ENCODE assay signal across 9 cellular contexts in genomic region chr7:102466097-102466496, GRCh38. TPM values are rescaled to one million over a fixed set of nuclear protein-coding genes. Genes with fewer than 3 reads are reported as not detected.
DNase-seq lines count a peak whose midpoint lies in the region; ATAC-seq and TF ChIP-seq lines count a peak whose summit lies in the region.
"Had no signal": no experiment of that assay in that cellular context is flagged by ENCODE, and none has a peak within 500 bp of the region (broad histone marks: within the 10 kb centered on the region; RNA-seq: fewer than 3 reads in every experiment).

No MANE protein-coding gene starts in this region.

- in situ Hi-C loops in HAP-1 (cut with MboI; ENCODE audit: low sequenced_read_pairs) = no loop called here

- TF ChIP-seq POLR2A in adrenal gland (IDR thresholded peaks at IDR 0.05) = no peak

- H3K36me3 ChIP-seq in ACC112 (ENCODE audit: insufficient read depth, low read length) = no peaks in the 10 kb centered on the region
- peaks cover 6% of the 10 kb centered on the region for H3K36me3 ChIP-seq in HAP-1 (replicated peaks)
- H3K36me3 ChIP-seq in adipocyte (ENCODE audit: control insufficient read depth, insufficient read depth, low read length, severe bottlenecking) = no peaks in the 10 kb centered on the region
- H3K36me3 ChIP-seq in adrenal gland (replicated peaks in 1 of 2) = no peaks in the 10 kb centered on the region

- ATAC-seq in HG02798 (IDR thresholded peaks at IDR 0.05; ENCODE audit: poor library complexity, unreplicated experiment) = no peak

- H3K27me3 Mint-ChIP-seq in mesothelial cell of epicardium (ENCODE audit: low read depth) = no peaks in the 10 kb centered on the region

- H3K27me3 ChIP-seq in ACC112 (ENCODE audit: insufficient read depth, low read length) (no peaks in the 10 kb centered on the region), HAP-1 (ENCODE audit: low read depth) (no peaks in the 10 kb centered on the region), adipocyte (replicated peaks; ENCODE audit: control insufficient read depth, insufficient read depth, low read length) (no peaks in the 10 kb centered on the region), adrenal gland (no peaks in the 10 kb centered on the region)

- H3K27ac ChIP-seq in ACC112 (ENCODE audit: low read depth, low read length) = no peak overlapping the region
- H3K27ac ChIP-seq in adrenal gland = no peak overlapping the region

- H3K4me1 ChIP-seq in ACC112 (ENCODE audit: control insufficient read depth, insufficient read depth, low read length, unreplicated experiment) (peaks cover 6% of the 10 kb centered on the region), HAP-1 (peaks cover 8% of the 10 kb centered on the region), adipocyte (ENCODE audit: control insufficient read depth, insufficient read depth, low read length) (peaks cover 16% of the 10 kb centered on the region), adrenal gland (replicated peaks in 1 of 2) (peaks cover 27 to 33% of the 10 kb centered on the region in 2 donors)

- no peak overlapping the region for H3K27ac Mint-ChIP-seq in mesothelial cell of epicardium

- H3K9me3 Mint-ChIP-seq in mesothelial cell of epicardium = no peaks in the 10 kb centered on the region

- peaks cover 19% of the 10 kb centered on the region for H3K4me1 Mint-ChIP-seq in mesothelial cell of epicardium

- H3K79me2 ChIP-seq in ACC112 (ENCODE audit: control insufficient read depth, insufficient read depth, low read length, unreplicated experiment) = peaks cover 10% of the 10 kb centered on the region

- 92 to 96% (median 94%) methylated on average over 7 of the region's 7 CpGs for WGBS in adrenal gland, 4 donors

- H2AFZ ChIP-seq in ACC112 (ENCODE audit: low read length, unreplicated experiment) = no peak overlapping the region

- H3K36me3 Mint-ChIP-seq in mesothelial cell of epicardium = no peaks in the 10 kb centered on the region

- intact Hi-C loops in adrenal gland (cut with DNase I) = loop anchor here in 1 of 2 donors (10.0 kb wide), 1 partner anchor 51 kb away; no protein-coding TSS in a partner anchor

- no peak for DNase-seq in HAP-1 (ENCODE audit: low spot score in 2 of 2)
- no peak for DNase-seq in adipocyte (ENCODE audit: low read depth)
- DNase-seq in mesothelial cell of epicardium (ENCODE audit: low spot score in 2 of 2, unreplicated experiment in 2 of 2) = no peak
- DNase-seq in kidney glomerular epithelial cell (lab: John Stamatoyannopoulos, UW) = no peak
- DNase-seq in SK-N-DZ (ENCODE audit: low spot score) = no peak
- no peak for DNase-seq in adrenal gland
- DNase-seq: NCI-H510A treated with DMSO at 0.1 percent for 48 hours had no signal

- H3K9me3 ChIP-seq in HAP-1 (no peaks in the 10 kb centered on the region), adipocyte (ENCODE audit: control insufficient read depth, low read length) (no peaks in the 10 kb centered on the region), adrenal gland (replicated peaks in 1 of 3) (no peaks in the 10 kb centered on the region)

- peak overlapping the region; percentile 96 for H3K4me3 ChIP-seq in ACC112 (ENCODE audit: low read depth, low read length)
- H3K4me3 ChIP-seq in HAP-1 = peak overlapping the region; percentile 100
- H3K4me3 ChIP-seq in adipocyte (ENCODE audit: low read length) = peak overlapping the region; percentile 100
- H3K4me3 ChIP-seq in adrenal gland = no peak overlapping the region

- no peak for TF ChIP-seq CTCF in mesothelial cell of epicardium (IDR thresholded peaks at IDR 0.05; ENCODE audit: unreplicated experiment)
- TF ChIP-seq CTCF in adrenal gland (IDR thresholded peaks at IDR 0.05) = no peak

- H3K4me3 Mint-ChIP-seq in mesothelial cell of epicardium = peak overlapping the region; percentile 96

- peak overlapping the region; percentile 100 for H3K9ac ChIP-seq in adipocyte (ENCODE audit: low read length)

RNA-seq across cellular contexts. Expression of gene LRWD1, which starts 1.3 kb away (rescaled TPM):
- 19.2 to 21.1 TPM (median 19.2 TPM) in 3 replicates for total RNA-seq in mesothelial cell of epicardium
- 67.9 and 78.4 TPM in 2 replicates for polyA plus RNA-seq in SK-N-DZ (2014; cell fraction: cytosol; rRNA removed)
- polyA plus RNA-seq in SK-N-DZ (2014; cell fraction: nucleus; rRNA removed) = 91.6 and 102 TPM in 2 replicates
- 10 to 100 TPM; 13.0 to 48.9 (median 25.1) TPM for total RNA-seq in adrenal gland
- 10 to 100 TPM in 2 of 3 donors, 1 to 10 TPM in 1; 7.3 to 24.5 (median 22.9) TPM for polyA plus RNA-seq in adrenal gland

RNA-seq across cellular contexts. Expression of gene ALKBH4, which starts 1.4 kb away (rescaled TPM):
- total RNA-seq in mesothelial cell of epicardium = 14.9 to 19.4 TPM (median 18.6 TPM) in 3 replicates
- polyA plus RNA-seq in SK-N-DZ (2014; cell fraction: cytosol; rRNA removed) = 29.0 and 33.8 TPM in 2 replicates
- 5.2 and 8.3 TPM in 2 replicates for polyA plus RNA-seq in SK-N-DZ (2014; cell fraction: nucleus; rRNA removed)
- 10 to 100 TPM; 12.1 to 37.4 (median 12.8) TPM for total RNA-seq in adrenal gland
- 1 to 10 TPM; 6.0 to 9.2 (median 9.1) TPM for polyA plus RNA-seq in adrenal gland

RNA-seq across cellular contexts. Expression of gene POLR2J, which starts 12.6 kb away (rescaled TPM):
- 37.1 to 40.3 TPM (median 37.9 TPM) in 3 replicates for total RNA-seq in mesothelial cell of epicardium
- 25.8 and 35.4 TPM in 2 replicates for polyA plus RNA-seq in SK-N-DZ (2014; cell fraction: cytosol; rRNA removed)
- 26.2 and 33.6 TPM in 2 replicates for polyA plus RNA-seq in SK-N-DZ (2014; cell fraction: nucleus; rRNA removed)
- 10 to 100 TPM; 15.0 to 63.5 (median 52.5) TPM for total RNA-seq in adrenal gland
- 100 to 1,000 TPM in 2 of 3 donors, 10 to 100 TPM in 1; 75.8 to 295 (median 172) TPM for polyA plus RNA-seq in adrenal gland

RNA-seq across cellular contexts. Expression of gene ORAI2, which starts 32.7 kb away (rescaled TPM):
- total RNA-seq in mesothelial cell of epicardium (27.3 to 27.9 TPM (median 27.5 TPM) in 3 replicates), adrenal gland (100 to 1,000 TPM in 1 of 8 donors, 10 to 100 TPM in 7; 25.7 to 110 (median 43.1) TPM)
- polyA plus RNA-seq in SK-N-DZ (2014; cell fraction: cytosol; rRNA removed) = 39.5 and 47.5 TPM in 2 replicates
- 5.3 and 6.4 TPM in 2 replicates for polyA plus RNA-seq in SK-N-DZ (2014; cell fraction: nucleus; rRNA removed)
- polyA plus RNA-seq in adrenal gland = 10 to 100 TPM in 1 of 3 donors, 1 to 10 TPM in 2; 7.0 to 12.7 (median 7.0) TPM

RNA-seq across cellular contexts. Expression of gene RASA4B, which starts 51.5 kb away (rescaled TPM):
- total RNA-seq in mesothelial cell of epicardium (6.5 to 8.4 TPM (median 8.2 TPM) in 3 replicates), adrenal gland (10 to 100 TPM; 12.1 to 40.5 (median 24.6) TPM)
- polyA plus RNA-seq in SK-N-DZ (2014; cell fraction: cytosol; rRNA removed) = 7.8 and 9.3 TPM in 2 replicates
- polyA plus RNA-seq in SK-N-DZ (2014; cell fraction: nucleus; rRNA removed) = 14.5 and 19.7 TPM in 2 replicates
- polyA plus RNA-seq in adrenal gland = 100 to 1,000 TPM in 1 of 3 donors, 10 to 100 TPM in 1, 1 to 10 TPM in 1; 1.9 to 150 (median 66.8) TPM

Comparison
In these comparisons a context has a peak if more than half of its experiments do, and no peak if none do; other contexts are left out.
1. H3K4me3 ChIP-seq: peak in ACC112 (single experiment), HAP-1 (single experiment) and adipocyte (single experiment); none in adrenal gland (0 of 4).